ENCODE assay signal across 16 cellular contexts in the genomic region with DNA sequence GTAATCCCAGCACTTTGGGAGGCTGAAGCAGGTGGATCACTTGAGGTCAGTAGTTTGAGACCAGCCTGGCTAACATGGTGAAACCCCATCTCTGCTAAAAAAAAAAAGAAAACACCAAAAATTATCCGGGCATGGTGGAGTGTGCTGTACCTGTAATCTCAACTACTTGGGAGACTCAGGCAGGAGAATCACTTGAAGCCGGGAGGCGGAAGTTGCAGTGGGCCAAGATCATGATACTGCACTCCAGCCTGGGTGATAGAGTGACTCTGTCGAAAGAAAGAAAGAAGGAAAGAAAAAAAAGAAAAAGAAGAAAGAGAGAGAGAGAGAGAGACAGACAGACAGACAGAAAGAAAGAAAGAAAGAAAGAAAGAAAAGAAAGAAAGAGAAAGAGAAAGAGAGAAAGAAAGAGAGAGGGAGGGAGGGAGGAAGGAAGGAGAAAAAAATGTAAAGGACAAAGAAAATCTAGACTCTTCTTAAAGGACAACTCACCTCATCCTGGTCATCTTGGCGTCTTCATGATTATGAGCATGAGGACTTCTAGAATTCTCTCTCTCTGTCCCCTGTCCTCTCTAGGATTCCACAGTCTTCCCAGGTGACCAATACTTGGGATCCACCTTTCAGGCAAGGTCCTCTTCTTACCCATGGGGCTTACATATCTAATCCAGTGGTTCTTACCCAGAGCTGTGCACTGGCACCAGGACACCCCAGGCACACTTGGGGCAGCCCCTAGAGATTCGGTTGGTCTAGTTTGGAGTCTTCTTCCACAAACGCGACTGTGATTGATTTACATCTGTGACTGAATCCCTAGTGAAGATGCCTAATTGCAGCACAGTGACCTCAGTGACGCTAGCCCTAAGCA.
DNase-seq lines count a peak whose midpoint lies in the region; ATAC-seq and TF ChIP-seq lines count a peak whose summit lies in the region.
"Had no signal": no experiment of that assay in that cellular context is flagged by ENCODE, and none has a peak within 500 bp of the region (broad histone marks: within the 10 kb centered on the region; RNA-seq: fewer than 3 reads in every experiment).

No MANE protein-coding gene starts in this region.

- no peaks in the 10 kb centered on the region for H3K9me3 ChIP-seq in HEK293 (ENCODE audit: control insufficient read depth, insufficient read depth, low read depth, low read length)
- no peaks in the 10 kb centered on the region for H3K9me3 ChIP-seq in osteoblast (ENCODE audit: low read depth, low read length)
- H3K9me3 ChIP-seq in thyroid gland: no peaks in the 10 kb centered on the region
- no peaks in the 10 kb centered on the region for H3K9me3 ChIP-seq in left ventricle myocardium inferior (replicated peaks)

- intact Hi-C loops in activated B cell treated with CpG ODN at 0.5 μM for 24 hours (cut with micrococcal nuclease): no loop called here
- intact Hi-C loops in thyroid gland (cut with DNase I): no loop called here
- intact Hi-C loops in left ventricle myocardium inferior (cut with micrococcal nuclease): no loop called here

- no peak for TF ChIP-seq POLR2A in thyroid gland (IDR thresholded peaks at IDR 0.05)

- H2AFZ ChIP-seq in osteoblast (ENCODE audit: low read length) (no peak overlapping the region), GM23338 (no peak overlapping the region)

- no peak overlapping the region for H3K27ac ChIP-seq in HEK293 (ENCODE audit: extremely low read depth, low read depth, low read length)
- no peak overlapping the region for H3K27ac ChIP-seq in osteoblast (ENCODE audit: low read depth, low read length)
- H3K27ac ChIP-seq in thyroid gland: no peak overlapping the region
- no peak overlapping the region for H3K27ac ChIP-seq in left ventricle myocardium inferior (replicated peaks)
- H3K27ac ChIP-seq in GM23338 (ENCODE audit: low read depth): no peak overlapping the region

- H3K9me2 ChIP-seq in GM23338 (ENCODE audit: insufficient read depth): no peaks in the 10 kb centered on the region

- CTCF ChIA-PET in HEK293 (lab: Yijun Ruan, JAX) (interaction anchor here (0.6 to 1.6 kb wide), 2 partner anchors 11 to 337 kb away, joined by 3 to 5 read pairs; no protein-coding TSS in a partner anchor), activated B cell treated with CpG ODN at 0.5 μM for 24 hours (lab: Charles Lee) (no interaction called here)

- H3K4me3 Mint-ChIP-seq in activated B cell treated with CpG ODN at 0.5 μM for 24 hours: no peak overlapping the region
- no peak overlapping the region for H3K4me3 Mint-ChIP-seq in GM23338
- H3K4me3 Mint-ChIP-seq: CD4-positive, alpha-beta memory T cell; HFFc6 had no signal

- peaks cover 20% of the 10 kb centered on the region for H3K27me3 ChIP-seq in osteoblast (ENCODE audit: insufficient read depth, low read length)
- H3K27me3 ChIP-seq in thyroid gland: no peaks in the 10 kb centered on the region
- peaks cover 20% of the 10 kb centered on the region for H3K27me3 ChIP-seq in left ventricle myocardium inferior (ENCODE audit: low read depth)
- no peaks in the 10 kb centered on the region for H3K27me3 ChIP-seq in GM23338 (ENCODE audit: insufficient read depth)

- H3K4me3 ChIP-seq in HEK293 (ENCODE audit: low read depth, low read length): no peak overlapping the region
- no peak overlapping the region for H3K4me3 ChIP-seq in osteoblast (ENCODE audit: insufficient read depth, low read length)
- no peak overlapping the region for H3K4me3 ChIP-seq in thyroid gland (replicated peaks in 1 of 3)
- no peak overlapping the region for H3K4me3 ChIP-seq in left ventricle myocardium inferior
- no peak overlapping the region for H3K4me3 ChIP-seq in GM23338

- H3K27ac Mint-ChIP-seq in activated B cell treated with CpG ODN at 0.5 μM for 24 hours (peak overlapping the region; percentile 35), GM23338 (no peak overlapping the region)
- H3K27ac Mint-ChIP-seq: CD4-positive, alpha-beta memory T cell; HFFc6 had no signal

- DNase-seq in activated B cell treated with CpG ODN at 0.5 μM for 24 hours (no peak), osteoblast (ENCODE audit: insufficient read length, low spot score, missing footprints) (peak; percentile 69), thyroid gland (peak; percentile 56 to 60), OCI-M2 (lab: John Stamatoyannopoulos, UW; ENCODE audit: unreplicated experiment) (no peak), left ventricle myocardium inferior (no peak), DMS53 (lab: John Stamatoyannopoulos, UW) (no peak), GM23338 (ENCODE audit: low spot score) (no peak)
- DNase-seq: C1 segment of cervical spinal cord; Calu3; CD4-positive, alpha-beta memory T cell; COR-L47; DND-41; H7; HFFc6 had no signal

- ATAC-seq in activated B cell treated with CpG ODN at 0.5 μM for 24 hours (ENCODE audit: low read depth) (no peak), GM23338 (no peak)
- ATAC-seq: HCT116 had no signal

- H3K4me1 ChIP-seq in HEK293 (ENCODE audit: control insufficient read depth, insufficient read depth, low read length): no peaks in the 10 kb centered on the region
- no peaks in the 10 kb centered on the region for H3K4me1 ChIP-seq in osteoblast (ENCODE audit: insufficient read depth, low read length)
- H3K4me1 ChIP-seq in thyroid gland: peaks cover 0 to 3% of the 10 kb centered on the region in 2 donors
- no peaks in the 10 kb centered on the region for H3K4me1 ChIP-seq in left ventricle myocardium inferior
- no peaks in the 10 kb centered on the region for H3K4me1 ChIP-seq in GM23338 (ENCODE audit: insufficient read depth)

- H3K36me3 Mint-ChIP-seq in activated B cell treated with CpG ODN at 0.5 μM for 24 hours (ENCODE audit: low read depth) (no peaks in the 10 kb centered on the region), GM23338 (ENCODE audit: low read depth) (no peaks in the 10 kb centered on the region)
- H3K36me3 Mint-ChIP-seq: CD4-positive, alpha-beta memory T cell had no signal

- H3F3A ChIP-seq in GM23338 (replicated peaks; ENCODE audit: low read depth): no peaks in the 10 kb centered on the region

- POLR2A ChIA-PET in HEK293 (lab: Yijun Ruan, JAX): no interaction called here
- POLR2A ChIA-PET in activated B cell treated with CpG ODN at 0.5 μM for 24 hours (lab: Charles Lee): no interaction called here

- no peaks in the 10 kb centered on the region for H4K20me1 ChIP-seq in osteoblast (ENCODE audit: insufficient read depth, low read length)
- H4K20me1 ChIP-seq in GM23338 (replicated peaks; ENCODE audit: insufficient read depth): no peaks in the 10 kb centered on the region

- H3K79me2 ChIP-seq in osteoblast (ENCODE audit: insufficient read depth, low read length) (no peaks in the 10 kb centered on the region), GM23338 (replicated peaks; ENCODE audit: insufficient read depth) (no peaks in the 10 kb centered on the region)

- H3K4me2 ChIP-seq in osteoblast (ENCODE audit: insufficient read depth, low read length) (no peak overlapping the region), GM23338 (no peak overlapping the region)

- peaks cover 13% of the 10 kb centered on the region for H3K27me3 Mint-ChIP-seq in activated B cell treated with CpG ODN at 0.5 μM for 24 hours
- peaks cover 11% of the 10 kb centered on the region for H3K27me3 Mint-ChIP-seq in GM23338 (ENCODE audit: insufficient read depth, low read depth, poor library complexity)

- 60 to 67% methylated on average over 8 to 9 of the region's 9 CpGs for WGBS in thyroid gland, 2 donors

- no peak for TF ChIP-seq CTCF in HEK293 (tag by site-specific recombination; IDR thresholded peaks at IDR 0.05)
- no peak for TF ChIP-seq CTCF in activated B cell treated with CpG ODN at 0.5 μM for 24 hours (IDR thresholded peaks at IDR 0.05)
- TF ChIP-seq CTCF in osteoblast (IDR thresholded peaks at IDR 0.05; ENCODE audit: extremely low read depth, low read depth, low read length): no peak
- no peak for TF ChIP-seq CTCF in thyroid gland (IDR thresholded peaks at IDR 0.05)
- no peak for TF ChIP-seq CTCF in left ventricle myocardium inferior (IDR thresholded peaks at IDR 0.05; ENCODE audit: borderline replicate concordance)
- no peak for TF ChIP-seq CTCF in GM23338 (conservative IDR thresholded peaks at IDR 0.05; ENCODE audit: low read depth in 2 of 2)

- H3K4me1 Mint-ChIP-seq in activated B cell treated with CpG ODN at 0.5 μM for 24 hours (peaks cover 5% of the 10 kb centered on the region), GM23338 (peaks cover 5% of the 10 kb centered on the region; the same call in 2 of the 3 replicates)
- H3K4me1 Mint-ChIP-seq: CD4-positive, alpha-beta memory T cell had no signal

- H3K36me3 ChIP-seq in HEK293 (ENCODE audit: control insufficient read depth in 2 of 2, insufficient read depth in 1 of 2, low read length in 2 of 2) (no peaks in the 10 kb centered on the region), osteoblast (ENCODE audit: insufficient read depth, low read length) (no peaks in the 10 kb centered on the region), thyroid gland (no peaks in the 10 kb centered on the region), left ventricle myocardium inferior (no peaks in the 10 kb centered on the region), GM23338 (ENCODE audit: insufficient read depth) (no peaks in the 10 kb centered on the region)

- H3K9me3 Mint-ChIP-seq in activated B cell treated with CpG ODN at 0.5 μM for 24 hours (no peaks in the 10 kb centered on the region), GM23338 (no peaks in the 10 kb centered on the region)
- H3K9me3 Mint-ChIP-seq: HFFc6 had no signal

TF ChIP-seq in HEK293, 187 proteins besides CTCF, POLR2A, EP300 and RAD21:
- TF ChIP-seq ZNF366 (tag by site-specific recombination; conservative IDR thresholded peaks at IDR 0.05) (peak; percentile 87), EGR2 (tag by site-specific recombination; IDR thresholded peaks at IDR 0.05; ENCODE audit: low read depth) (no peak)

TF ChIP-seq in GM23338, 12 proteins besides CTCF, POLR2A, EP300 and RAD21 (continues in another document):
- TF ChIP-seq NANOG (IDR thresholded peaks at IDR 0.05; ENCODE audit: borderline replicate concordance): no peak

Comparison
In these comparisons a context has a peak if more than half of its experiments do, and no peak if none do; other contexts are left out.
1. DNase-seq: peak in osteoblast (single experiment) and thyroid gland (2 of 2); none in activated B cell treated with CpG ODN at 0.5 μM for 24 hours (single experiment), OCI-M2 (single experiment), left ventricle myocardium inferior (single experiment), DMS53 (single experiment) and GM23338 (single experiment).